8 cellular contexts compared by ENCODE assay signal in genomic region chr19:2495130-2495641, GRCh38. TPM values are rescaled to one million over a fixed set of nuclear protein-coding genes. Genes with fewer than 3 reads are reported as not detected.
DNase-seq lines count a peak whose midpoint lies in the region; ATAC-seq and TF ChIP-seq lines count a peak whose summit lies in the region.

No MANE protein-coding gene starts in this region.

- no peaks in the 10 kb centered on the region for H3K9me3 Mint-ChIP-seq in activated naive CD8-positive, alpha-beta T cell (ENCODE audit: low read depth)
- H3K9me3 Mint-ChIP-seq in activated naive CD8-positive, alpha-beta T cell treated with anti-CD3 and anti-CD28 coated beads, Interleukin-2, amount 50 U/mL, for 24 hours = no peaks in the 10 kb centered on the region
- H3K9me3 Mint-ChIP-seq in endothelial cell (ENCODE audit: unreplicated experiment) = no peaks in the 10 kb centered on the region

- DNase-seq in activated naive CD8-positive, alpha-beta T cell treated with anti-CD3 and anti-CD28 coated beads, Interleukin-2, amount 50 U/mL, for 24 hours = no peak
- DNase-seq in Peyer's patch (peak in 2 of 3 donors; percentile 91 to 92), lung (ENCODE audit: low spot score) (peak; percentile 83), transverse colon (peak; percentile 93), endothelial cell (ENCODE audit: low spot score) (no peak)

- H3K4me1 ChIP-seq in Peyer's patch (peaks cover 0 to 37% (median 20%) of the 10 kb centered on the region in 4 donors), duodenal mucosa (ENCODE audit: control insufficient read depth in 1 of 2, insufficient read depth in 2 of 2, low read length in 2 of 2) (peaks cover 27 to 38% of the 10 kb centered on the region in 2 donors), lung (ENCODE audit: control insufficient read depth in 2 of 2, insufficient read depth in 2 of 2, low read length in 2 of 2) (peaks cover 0 to 25% of the 10 kb centered on the region in 2 donors), transverse colon (peaks cover 21 to 40% (median 33%) of the 10 kb centered on the region in 4 donors)

- peak; percentile 26 to 52 for TF ChIP-seq POLR2A in Peyer's patch (IDR thresholded peaks at IDR 0.05)
- peak; percentile 59 for TF ChIP-seq POLR2A in transverse colon (IDR thresholded peaks at IDR 0.05)

- no peak for TF ChIP-seq EP300 in transverse colon (IDR thresholded peaks at IDR 0.05; ENCODE audit: low read depth)

- H3K36me3 ChIP-seq in Peyer's patch = no peaks in the 10 kb centered on the region
- no peaks in the 10 kb centered on the region for H3K36me3 ChIP-seq in duodenal mucosa (ENCODE audit: control insufficient read depth in 1 of 2, insufficient read depth in 2 of 2, low read length in 2 of 2)
- no peaks in the 10 kb centered on the region for H3K36me3 ChIP-seq in lung (ENCODE audit: control insufficient read depth in 2 of 2, insufficient read depth in 2 of 2, low read length in 2 of 2)
- H3K36me3 ChIP-seq in transverse colon = no peaks in the 10 kb centered on the region

- peaks cover 26% of the 10 kb centered on the region for H3K4me1 Mint-ChIP-seq in activated naive CD8-positive, alpha-beta T cell (ENCODE audit: low read depth)
- peaks cover 31% of the 10 kb centered on the region for H3K4me1 Mint-ChIP-seq in activated naive CD8-positive, alpha-beta T cell treated with anti-CD3 and anti-CD28 coated beads, Interleukin-2, amount 50 U/mL, for 24 hours
- H3K4me1 Mint-ChIP-seq in endothelial cell (ENCODE audit: unreplicated experiment) = no peaks in the 10 kb centered on the region

- H3K27me3 ChIP-seq in Peyer's patch = no peaks in the 10 kb centered on the region
- H3K27me3 ChIP-seq in duodenal mucosa (ENCODE audit: control insufficient read depth in 1 of 2, insufficient read depth in 2 of 2, low read length in 2 of 2) = no peaks in the 10 kb centered on the region
- no peaks in the 10 kb centered on the region for H3K27me3 ChIP-seq in lung (ENCODE audit: control insufficient read depth, insufficient read depth)
- H3K27me3 ChIP-seq in transverse colon = no peaks in the 10 kb centered on the region

- WGBS in lung, 2 donors = 1 to 2% methylated on average over 26 of the region's 26 CpGs
- WGBS in transverse colon (ENCODE audit: low coverage in 1 of 2), 2 donors = 0% methylated on average over 24 of the region's 26 CpGs; no CpG with 5 or more reads in 1 of the 2 donors

- no peak overlapping the region for H3K27ac Mint-ChIP-seq in activated naive CD8-positive, alpha-beta T cell
- no peak overlapping the region for H3K27ac Mint-ChIP-seq in activated naive CD8-positive, alpha-beta T cell treated with anti-CD3 and anti-CD28 coated beads, Interleukin-2, amount 50 U/mL, for 24 hours
- H3K27ac Mint-ChIP-seq in endothelial cell (ENCODE audit: unreplicated experiment) = no peak overlapping the region

- H3K4me3 ChIP-seq in Peyer's patch = peak overlapping the region; percentile 43 to 64 (median 57)
- peak overlapping the region; percentile 73 to 79 for H3K4me3 ChIP-seq in duodenal mucosa (ENCODE audit: low read depth in 1 of 2, low read length in 2 of 2)
- peak overlapping the region; percentile 31 for H3K4me3 ChIP-seq in lung
- peak overlapping the region; percentile 45 to 54 (median 48) for H3K4me3 ChIP-seq in transverse colon

- ATAC-seq in activated naive CD8-positive, alpha-beta T cell treated with anti-CD3 and anti-CD28 coated beads, Interleukin-2, amount 50 U/mL, for 24 hours = no peak
- ATAC-seq in lung (ENCODE audit: insufficient read depth, low FRiP score) (peak; percentile 59), HG02840 (IDR thresholded peaks at IDR 0.05; ENCODE audit: low FRiP score, unreplicated experiment) (no peak)

- no peaks in the 10 kb centered on the region for H3K36me3 Mint-ChIP-seq in activated naive CD8-positive, alpha-beta T cell
- no peaks in the 10 kb centered on the region for H3K36me3 Mint-ChIP-seq in activated naive CD8-positive, alpha-beta T cell treated with anti-CD3 and anti-CD28 coated beads, Interleukin-2, amount 50 U/mL, for 24 hours (ENCODE audit: low read depth)
- H3K36me3 Mint-ChIP-seq in endothelial cell (ENCODE audit: low read depth, unreplicated experiment) = no peaks in the 10 kb centered on the region

- peak overlapping the region; percentile 80 to 88 for H3K9ac ChIP-seq in duodenal mucosa (ENCODE audit: low read depth in 1 of 2, low read length in 2 of 2)

- intact Hi-C loops in transverse colon (cut with DNase I; ENCODE audit: low total_unique reads) = loop anchor here (2.0 kb wide), 1 partner anchor 18 kb away; the partner anchor contains the start of gene GADD45B

- in situ Hi-C loops in transverse colon (cut with MboI; ENCODE audit: low pct_ligation_motif_present in 1 of 4, low pct_unique_long_range_greater_than_20kb in 1 of 4, low sequenced_read_pairs in 3 of 4) = loop anchor here in 1 of 4 donors (10.0 kb wide), 1 partner anchor 50 kb away; no protein-coding TSS in a partner anchor

- H3K27me3 Mint-ChIP-seq in activated naive CD8-positive, alpha-beta T cell = peaks cover 7% of the 10 kb centered on the region
- peaks cover 45% of the 10 kb centered on the region for H3K27me3 Mint-ChIP-seq in activated naive CD8-positive, alpha-beta T cell treated with anti-CD3 and anti-CD28 coated beads, Interleukin-2, amount 50 U/mL, for 24 hours
- peaks cover 20% of the 10 kb centered on the region for H3K27me3 Mint-ChIP-seq in endothelial cell (ENCODE audit: unreplicated experiment)

- H3K4me3 Mint-ChIP-seq in activated naive CD8-positive, alpha-beta T cell = peak overlapping the region; percentile 42
- H3K4me3 Mint-ChIP-seq in activated naive CD8-positive, alpha-beta T cell treated with anti-CD3 and anti-CD28 coated beads, Interleukin-2, amount 50 U/mL, for 24 hours = no peak overlapping the region
- no peak overlapping the region for H3K4me3 Mint-ChIP-seq in endothelial cell (ENCODE audit: unreplicated experiment)

- H3K27ac ChIP-seq in Peyer's patch (peak overlapping the region; percentile 56 to 92 (median 77)), duodenal mucosa (ENCODE audit: low read depth, low read length) (peak overlapping the region; percentile 78), lung (ENCODE audit: low read depth in 1 of 2, low read length in 1 of 2) (peak overlapping the region; percentile 87 to 91), transverse colon (peak overlapping the region; percentile 71 to 95 (median 90))

- TF ChIP-seq CTCF in Peyer's patch (IDR thresholded peaks at IDR 0.05) (peak in 1 of 6 experiments; percentile 7), lung (IDR thresholded peaks at IDR 0.05; ENCODE audit: control extremely low read depth, extremely low read depth) (no peak), transverse colon (IDR thresholded peaks at IDR 0.05) (no peak), endothelial cell (IDR thresholded peaks at IDR 0.05; ENCODE audit: unreplicated experiment) (no peak)

- no peaks in the 10 kb centered on the region for H3K9me3 ChIP-seq in Peyer's patch
- H3K9me3 ChIP-seq in duodenal mucosa (ENCODE audit: control insufficient read depth in 1 of 2, low read length in 2 of 2) = no peaks in the 10 kb centered on the region
- H3K9me3 ChIP-seq in lung (ENCODE audit: control insufficient read depth in 2 of 2, insufficient read depth in 1 of 2, low read length in 1 of 2) = no peaks in the 10 kb centered on the region
- no peaks in the 10 kb centered on the region for H3K9me3 ChIP-seq in transverse colon

RNA-seq across cellular contexts. Expression of gene GADD45B, which starts 19.3 kb away (rescaled TPM):
- total RNA-seq in Peyer's patch (100 to 1,000 TPM in 1 of 4 donors, 10 to 100 TPM in 3; 35.5 to 278 (median 54.9) TPM), lung (10 to 100 TPM; 81.0 to 92.7 TPM), transverse colon (100 to 1,000 TPM in 3 of 4 donors, 10 to 100 TPM in 1; 59.0 to 280 (median 167) TPM), endothelial cell (ENCODE audit: unreplicated experiment) (1.2 TPM)
- polyA plus RNA-seq in lung = 100 to 1,000 TPM in 1 of 2 donors, 10 to 100 TPM in 1; 92.4 to 405 TPM

RNA-seq across cellular contexts. Expression of gene LMNB2, which starts 38.4 kb away (rescaled TPM):
- 10 to 100 TPM; 21.0 to 52.8 (median 21.4) TPM for total RNA-seq in Peyer's patch
- 10 to 100 TPM; 19.1 to 42.9 TPM for total RNA-seq in lung
- polyA plus RNA-seq in lung = 10 to 100 TPM; 19.7 to 37.0 TPM
- 10 to 100 TPM; 10.8 to 23.9 (median 17.8) TPM for total RNA-seq in transverse colon
- 49.6 TPM for total RNA-seq in endothelial cell (ENCODE audit: unreplicated experiment)

Comparison
In these comparisons a context has a peak if more than half of its experiments do, and no peak if none do; other contexts are left out.
1. DNase-seq: peak in Peyer's patch (2 of 3), lung (single experiment) and transverse colon (single experiment); none in activated naive CD8-positive, alpha-beta T cell treated with anti-CD3 and anti-CD28 coated beads, Interleukin-2, amount 50 U/mL, for 24 hours (single experiment) and endothelial cell (single experiment).
2. RNA of gene GADD45B, which starts 19.3 kb away (total RNA-seq): 59.0 to 280 TPM in transverse colon, 81.0 to 92.7 TPM in lung and 35.5 to 278 TPM in Peyer's patch; 1.2 TPM in endothelial cell (single experiment); every median in the first group is over 10 times any median in the second.
3. Peak in every context shown above with its lines, with median percentiles within 50 percentile points of each other: H3K27ac ChIP-seq and H3K4me3 ChIP-seq.